Comparison of ENCODE assay signal across 8 cellular contexts in genomic region chr15:23303654-23304053, GRCh38. TPM values are rescaled to one million over a fixed set of nuclear protein-coding genes. Genes with fewer than 3 reads are reported as not detected.
A peak's percentile ranks its signal among the peaks of the same experiment; 100 is the strongest.
DNase-seq lines count a peak whose midpoint lies in the region; TF ChIP-seq lines count a peak whose summit lies in the region.
"Not testable (repeated sequence)": the region's sequence is repeated elsewhere in the genome, so short reads cannot be mapped to it uniquely, and the experiment has no call there.

No MANE protein-coding gene starts in this region.

- H3K9me3 ChIP-seq in HAP-1; iPS DF 6.9 (ENCODE audit: control insufficient read depth, insufficient read depth, low read length); neural progenitor cell (ENCODE audit: low read depth); subcutaneous abdominal adipose tissue (ENCODE audit: control insufficient read depth in 5 of 5, low read length in 5 of 5): not testable (repeated sequence)

- H3K9me3 Mint-ChIP-seq in Calu3 (ENCODE audit: low read depth, unreplicated experiment); neural progenitor cell: not testable (repeated sequence)

- peaks cover 10% of the 10 kb centered on the region for H3K79me2 ChIP-seq in neural progenitor cell (ENCODE audit: low read depth)

- H3K4me2 ChIP-seq in neural progenitor cell, result not testable (repeated sequence)

- H3K4me1 Mint-ChIP-seq in Calu3 (ENCODE audit: low read depth, unreplicated experiment), result not testable (repeated sequence)
- peaks cover 18% of the 10 kb centered on the region for H3K4me1 Mint-ChIP-seq in neural progenitor cell

- not testable (repeated sequence) for H3K27ac Mint-ChIP-seq in Calu3 (ENCODE audit: unreplicated experiment); neural progenitor cell

- in situ Hi-C loops in HAP-1 (cut with MboI; ENCODE audit: low sequenced_read_pairs), result not testable (repeated sequence)

- not testable (repeated sequence) for H2AFZ ChIP-seq in neural progenitor cell (replicated peaks)

- H3K4me3 Mint-ChIP-seq in Calu3 (ENCODE audit: low read depth, unreplicated experiment) (peak overlapping the region; percentile 70), neural progenitor cell (peak overlapping the region; percentile 91)

- not testable (repeated sequence) for H3K36me3 ChIP-seq in HAP-1 (replicated peaks); iPS DF 6.9 (ENCODE audit: control insufficient read depth, insufficient read depth, low read length); neural progenitor cell
- peaks cover 0 to 15% (median 7%) of the 10 kb centered on the region in 5 donors for H3K36me3 ChIP-seq in subcutaneous abdominal adipose tissue (ENCODE audit: control insufficient read depth in 5 of 5, insufficient read depth in 5 of 5, low read length in 5 of 5)

- intact Hi-C loops in Calu3 (cut with micrococcal nuclease; ENCODE audit: unreplicated experiment), result not testable (repeated sequence)

- not testable (repeated sequence) for H3K27ac ChIP-seq in iPS DF 6.9 (ENCODE audit: low read length); neural progenitor cell; subcutaneous abdominal adipose tissue (ENCODE audit: low read depth, low read length)

- CTCF ChIA-PET in Calu3 (lab: Charles Lee), result not testable (repeated sequence)

- not testable (repeated sequence) for BruUV-seq in Calu3 (replicated peaks; lab: Mats Ljungman, UMichigan)

- H3K9ac ChIP-seq in neural progenitor cell, result not testable (repeated sequence)
- peak overlapping the region in 2 of 5 donors; percentile 30 to 76 for H3K9ac ChIP-seq in subcutaneous abdominal adipose tissue (ENCODE audit: low read length in 5 of 5)

- H3K27me3 Mint-ChIP-seq in Calu3 (ENCODE audit: unreplicated experiment); neural progenitor cell (ENCODE audit: insufficient read depth, low read depth): not testable (repeated sequence)

- whole genome bisulfite sequencing in iPS DF 6.9 (ENCODE audit: insufficient coverage, insufficient read length), result no CpG with 5 or more reads among the region's 55 CpGs

- not testable (repeated sequence) for TF ChIP-seq CTCF in Calu3 (IDR thresholded peaks at IDR 0.05; ENCODE audit: unreplicated experiment); neural progenitor cell (IDR thresholded peaks at IDR 0.05)

- not testable (repeated sequence) for H3K27me3 ChIP-seq in HAP-1 (ENCODE audit: low read depth); iPS DF 6.9 (ENCODE audit: control insufficient read depth, insufficient read depth, low read length); neural progenitor cell; subcutaneous abdominal adipose tissue (ENCODE audit: control insufficient read depth in 5 of 5, insufficient read depth in 4 of 5, low read length in 5 of 5)

- not testable (repeated sequence) for H3K4me1 ChIP-seq in HAP-1; iPS DF 6.9 (ENCODE audit: control insufficient read depth, insufficient read depth, low read length); neural progenitor cell
- H3K4me1 ChIP-seq in subcutaneous abdominal adipose tissue (ENCODE audit: control insufficient read depth in 5 of 5, insufficient read depth in 5 of 5, low read length in 5 of 5), result peaks cover 0 to 17% (median 4%) of the 10 kb centered on the region in 5 donors

- H3K4me3 ChIP-seq in HAP-1, result peak overlapping the region; percentile 41
- peak overlapping the region; percentile 32; the same call in 1 of the 2 replicates for H3K4me3 ChIP-seq in iPS DF 6.9 (ENCODE audit: low read length)
- H3K4me3 ChIP-seq in neural progenitor cell, result peak overlapping the region; percentile 54
- peak overlapping the region; percentile 55 to 82 (median 59) for H3K4me3 ChIP-seq in subcutaneous abdominal adipose tissue (ENCODE audit: low read depth in 1 of 5, low read length in 5 of 5)

- not testable (repeated sequence) for H4K20me1 ChIP-seq in neural progenitor cell (ENCODE audit: low read depth)

- H3F3A ChIP-seq in neural progenitor cell (ENCODE audit: low read depth), result not testable (repeated sequence)

- DNase-seq in Calu3 (peak; percentile 19), HAP-1 (ENCODE audit: low spot score in 2 of 2) (peak in 1 of 2 experiments; percentile 61), RPMI8226 (peak; percentile 60), activated T-helper 1 cell treated with Interleukin-2 at 50 U/mL for 16 hours (ENCODE audit: low read depth) (peak; percentile 10), dermis blood vessel endothelial cell (peak; percentile 16), neural progenitor cell (ENCODE audit: low spot score) (peak; percentile 62)
- not testable (repeated sequence) for DNase-seq in iPS DF 6.9 (ENCODE audit: low read depth, low spot score)

- not testable (repeated sequence) for H3K36me3 Mint-ChIP-seq in Calu3 (ENCODE audit: insufficient read depth, unreplicated experiment)
- peaks cover 10% of the 10 kb centered on the region for H3K36me3 Mint-ChIP-seq in neural progenitor cell

RNA-seq across cellular contexts. Expression of gene GOLGA6L26, which starts 30.3 kb away (rescaled TPM):
- not detected in 2 replicates for total RNA-seq in Calu3 (2022)
- not detected in 2 replicates for total RNA-seq in dermis blood vessel endothelial cell
- total RNA-seq in neural progenitor cell (ENCODE audit: low replicate concordance), result not detected in 2 replicates

RNA-seq across cellular contexts. Expression of gene GOLGA8S, which starts 50.9 kb away (rescaled TPM):
- total RNA-seq in Calu3 (2022), result 0.09 TPM in 1 of 2 replicates, not detected in the other
- 0.05 TPM in 1 of 2 replicates, not detected in the other for total RNA-seq in dermis blood vessel endothelial cell
- not detected in 2 replicates for total RNA-seq in neural progenitor cell (ENCODE audit: low replicate concordance)
